ENCODE assay signal across 27 cellular contexts in genomic region chr7:46011059-46011458, GRCh38.
"Had no signal": no experiment of that assay in that cellular context is flagged by ENCODE, and none has a peak within 500 bp of the region (broad histone marks: within the 10 kb centered on the region; RNA-seq: fewer than 3 reads in every experiment).

No MANE protein-coding gene starts in this region.

- ATAC-seq: Panc1 had no signal

- H3K36me3 ChIP-seq: SJCRH30 had no signal

- H3K27ac Mint-ChIP-seq: activated CD4-positive, alpha-beta memory T cell treated with anti-CD3 and anti-CD28 coated beads for 36 hours; activated CD4-positive, alpha-beta T cell treated with anti-CD3 and anti-CD28 coated beads, Interleukin-2, amount 10 ng/mL, durations not matched to agents 7 days and 5 days; activated naive CD4-positive, alpha-beta T cell treated with anti-CD3 and anti-CD28 coated beads, Interleukin-2, amount 10 ng/mL, durations not matched to agents 7 days and 5 days; activated naive CD8-positive, alpha-beta T cell treated with anti-CD3 and anti-CD28 coated beads for 36 hours; activated T-helper 2 cell treated with anti-CD3 and anti-CD28 coated beads, Interferon-gamma antibody, Interleukin-2, Interleukin-4, amounts not matched to agents 10 μg/mL and 5 μg/mL and 100 μg/mL, durations not matched to agents 14 hours and 24 hours and 36 hours; T-helper 2 cell treated with Interferon-gamma antibody and Interleukin-4, amounts not matched to agents 5 μg/mL and 100 μg/mL, for 36 hours had no signal

- H3K27me3 Mint-ChIP-seq: activated CD4-positive, alpha-beta memory T cell treated with anti-CD3 and anti-CD28 coated beads for 36 hours; activated CD4-positive, alpha-beta T cell treated with anti-CD3 and anti-CD28 coated beads, Interleukin-2, amount 10 ng/mL, durations not matched to agents 7 days and 5 days; activated naive CD4-positive, alpha-beta T cell treated with anti-CD3 and anti-CD28 coated beads, Interleukin-2, amount 10 ng/mL, durations not matched to agents 7 days and 5 days had no signal

- H3K4me1 Mint-ChIP-seq: activated CD4-positive, alpha-beta T cell treated with anti-CD3 and anti-CD28 coated beads, Interleukin-2, amount 10 ng/mL, durations not matched to agents 7 days and 5 days; activated naive CD4-positive, alpha-beta T cell treated with anti-CD3 and anti-CD28 coated beads, Interleukin-2, amount 10 ng/mL, durations not matched to agents 7 days and 5 days; activated naive CD8-positive, alpha-beta T cell treated with anti-CD3 and anti-CD28 coated beads for 36 hours had no signal

- H3K27me3 ChIP-seq: SJCRH30 had no signal

- H3K9me3 ChIP-seq: SJCRH30, SK-N-SH had no signal

- H3K36me3 Mint-ChIP-seq: activated naive CD4-positive, alpha-beta T cell treated with anti-CD3 and anti-CD28 coated beads, Interleukin-2, amount 10 ng/mL, durations not matched to agents 7 days and 5 days; activated naive CD8-positive, alpha-beta T cell treated with anti-CD3 and anti-CD28 coated beads for 36 hours had no signal

- H3K9me2 ChIP-seq: SK-N-SH had no signal

- H3K9me3 Mint-ChIP-seq: activated CD4-positive, alpha-beta memory T cell treated with anti-CD3 and anti-CD28 coated beads for 36 hours; activated CD4-positive, alpha-beta T cell treated with anti-CD3 and anti-CD28 coated beads, Interleukin-2, amount 10 ng/mL, durations not matched to agents 7 days and 5 days; activated naive CD4-positive, alpha-beta T cell treated with anti-CD3 and anti-CD28 coated beads, Interleukin-2, amount 10 ng/mL, durations not matched to agents 7 days and 5 days; activated naive CD8-positive, alpha-beta T cell treated with anti-CD3 and anti-CD28 coated beads for 36 hours; activated T-helper 2 cell treated with anti-CD3 and anti-CD28 coated beads, Interferon-gamma antibody, Interleukin-2, Interleukin-4, amounts not matched to agents 10 μg/mL and 5 μg/mL and 100 μg/mL, durations not matched to agents 14 hours and 24 hours and 36 hours; T-helper 2 cell treated with Interferon-gamma antibody and Interleukin-4, amounts not matched to agents 5 μg/mL and 100 μg/mL, for 36 hours had no signal

- H3K4me2 ChIP-seq: SK-N-SH had no signal

- H3K4me3 ChIP-seq: SJCRH30 had no signal

- DNase-seq: activated CD4-positive, alpha-beta memory T cell treated with anti-CD3 and anti-CD28 coated beads for 36 hours; activated CD4-positive, alpha-beta T cell treated with anti-CD3 and anti-CD28 coated beads, Interleukin-2, amount 10 ng/mL, durations not matched to agents 7 days and 5 days; activated CD4-positive, CD25-positive, alpha-beta regulatory T cell treated with anti-CD3 and anti-CD28 coated beads, Interleukin-2, amount 50 U/mL, for 72 hours; activated CD8-positive, alpha-beta memory T cell treated with anti-CD3 and anti-CD28 coated beads for 24 hours; activated gamma-delta T cell treated with Interleukin-2 at 50 U/mL for 16 hours; activated naive CD4-positive, alpha-beta T cell treated with anti-CD3 and anti-CD28 coated beads, Interleukin-2, amount 10 ng/mL, durations not matched to agents 7 days and 5 days; activated naive CD8-positive, alpha-beta T cell treated with anti-CD3 and anti-CD28 coated beads for 36 hours; activated T-cell treated with anti-CD3 and anti-CD28 coated beads for 4 hours; activated T-cell treated with anti-CD3 and anti-CD28 coated beads, Interleukin-2, amount 50 U/mL, for 48 hours; anterior cingulate cortex; cerebellar nuclear complex; KG1; NCI-H1048; NCI-H146; NCI-H187 treated with DMSO at 0.1 percent for 48 hours; NCI-H2081 treated with DMSO at 0.1 percent for 48 hours; NCI-H446; NCI-H524 treated with DMSO at 0.1 percent for 48 hours; NCI-H748 treated with DMSO at 0.1 percent for 48 hours; Right ventricle myocardium superior; SJCRH30; SK-N-SH; T-helper 1 cell had no signal

- H3K4me3 Mint-ChIP-seq: activated CD4-positive, alpha-beta memory T cell treated with anti-CD3 and anti-CD28 coated beads for 36 hours; activated CD4-positive, alpha-beta T cell treated with anti-CD3 and anti-CD28 coated beads, Interleukin-2, amount 10 ng/mL, durations not matched to agents 7 days and 5 days; activated naive CD4-positive, alpha-beta T cell treated with anti-CD3 and anti-CD28 coated beads, Interleukin-2, amount 10 ng/mL, durations not matched to agents 7 days and 5 days; activated naive CD8-positive, alpha-beta T cell treated with anti-CD3 and anti-CD28 coated beads for 36 hours; T-helper 2 cell treated with Interferon-gamma antibody and Interleukin-4, amounts not matched to agents 5 μg/mL and 100 μg/mL, for 36 hours had no signal

- H3K27ac ChIP-seq: RWPE1, SJCRH30 had no signal
